8 cellular contexts compared by ENCODE assay signal in genomic region chr12:112380663-112381420, GRCh38. TPM values are rescaled to one million over a fixed set of nuclear protein-coding genes. Genes with fewer than 3 reads are reported as not detected.
A peak's percentile ranks its signal among the peaks of the same experiment; 100 is the strongest.
DNase-seq lines count a peak whose midpoint lies in the region; ATAC-seq and TF ChIP-seq lines count a peak whose summit lies in the region.

No MANE protein-coding gene starts in this region.

- intact Hi-C loops in Calu3 (cut with micrococcal nuclease; ENCODE audit: unreplicated experiment): loop anchor here (10.0 kb wide), 2 partner anchors 266 to 436 kb away; no protein-coding TSS in a partner anchor
- intact Hi-C loops in stomach (cut with DNase I; ENCODE audit: low total_unique reads): loop anchor here (10.0 kb wide), 1 partner anchor 126 kb away; no protein-coding TSS in a partner anchor

- BruUV-seq in Calu3 (replicated peaks; lab: Mats Ljungman, UMichigan): no TSS peak

- H3K4me1 Mint-ChIP-seq in Calu3 (ENCODE audit: low read depth, unreplicated experiment): peaks cover 14% of the 10 kb centered on the region
- peaks cover 28% of the 10 kb centered on the region for H3K4me1 Mint-ChIP-seq in brain

- H3K27ac ChIP-seq in KMS-11: peak overlapping the region; percentile 80
- peak overlapping the region in 4 of 5 donors; percentile 83 to 91 (median 86) for H3K27ac ChIP-seq in stomach

- peaks cover 55% of the 10 kb centered on the region for H3K79me2 ChIP-seq in KMS-11 (ENCODE audit: insufficient read depth, low read depth)

- no peak for ATAC-seq in HG03135 (IDR thresholded peaks at IDR 0.05; ENCODE audit: unreplicated experiment)
- no peak for ATAC-seq in GM18861 (IDR thresholded peaks at IDR 0.05; ENCODE audit: unreplicated experiment)

- H3K27me3 Mint-ChIP-seq in Calu3 (ENCODE audit: unreplicated experiment) (no peaks in the 10 kb centered on the region), brain (peaks cover 9% of the 10 kb centered on the region)

- H3K9me3 Mint-ChIP-seq in Calu3 (ENCODE audit: low read depth, unreplicated experiment) (no peaks in the 10 kb centered on the region), brain (peaks cover 3 to 27% (median 10%) of the 10 kb centered on the region in 5 experiments)

- H3K9me3 ChIP-seq in stomach: no peaks in the 10 kb centered on the region

- H3K27me3 ChIP-seq in KMS-11 (ENCODE audit: insufficient read depth, low read depth) (no peaks in the 10 kb centered on the region), stomach (no peaks in the 10 kb centered on the region)

- peak overlapping the region; percentile 78 for H3K27ac Mint-ChIP-seq in Calu3 (ENCODE audit: unreplicated experiment)
- H3K27ac Mint-ChIP-seq in brain: peak overlapping the region; percentile 93 to 99 (median 97)

- H3K36me3 ChIP-seq in KMS-11 (ENCODE audit: insufficient read depth) (no peaks in the 10 kb centered on the region), stomach (no peaks in the 10 kb centered on the region)

- TF ChIP-seq EP300 in stomach (IDR thresholded peaks at IDR 0.05): no peak

- no peak for DNase-seq in Calu3
- peak; percentile 31 for DNase-seq in kidney tubule cell (ENCODE audit: low spot score)
- no peak for DNase-seq in stomach
- no peak for DNase-seq in UCSD-AML1 (lab: John Stamatoyannopoulos, UW; ENCODE audit: unreplicated experiment)

- H4K20me1 ChIP-seq in KMS-11 (ENCODE audit: insufficient read depth): no peaks in the 10 kb centered on the region

- TF ChIP-seq POLR2A in stomach (IDR thresholded peaks at IDR 0.05): no peak

- WGBS in stomach, 5 donors: 47 to 65% (median 50%) methylated on average over 32 to 34 of the region's 34 CpGs

- peak overlapping the region; percentile 45 for H3K4me3 ChIP-seq in KMS-11 (IDR thresholded peaks at IDR 0.05; ENCODE audit: insufficient read depth, low read depth, low read length)
- peak overlapping the region; percentile 91 to 99 (median 96) for H3K4me3 ChIP-seq in stomach

- H3K4me1 ChIP-seq in KMS-11 (ENCODE audit: low read depth, poor library complexity, severe bottlenecking) (peaks cover 16% of the 10 kb centered on the region), stomach (peaks cover 8 to 32% (median 26%) of the 10 kb centered on the region in 4 donors)

- TF ChIP-seq CTCF in Calu3 (IDR thresholded peaks at IDR 0.05; ENCODE audit: unreplicated experiment): no peak
- TF ChIP-seq CTCF in KMS-11 (conservative IDR thresholded peaks at IDR 0.05; ENCODE audit: low read depth, low read length): no peak
- TF ChIP-seq CTCF in brain (conservative IDR thresholded peaks at IDR 0.05): no peak
- TF ChIP-seq CTCF in stomach (IDR thresholded peaks at IDR 0.05): no peak

- H3K4me3 Mint-ChIP-seq in Calu3 (ENCODE audit: low read depth, unreplicated experiment) (peak overlapping the region; percentile 96), brain (peak overlapping the region; percentile 96 to 98 (median 96))

- peaks cover 30% of the 10 kb centered on the region for H3K36me3 Mint-ChIP-seq in Calu3 (ENCODE audit: insufficient read depth, unreplicated experiment)
- peaks cover 36% of the 10 kb centered on the region for H3K36me3 Mint-ChIP-seq in brain

- H3K4me2 ChIP-seq in KMS-11: peak overlapping the region; percentile 44

- peak overlapping the region; percentile 87; the same call in 1 of the 2 replicates for H2AFZ ChIP-seq in KMS-11 (ENCODE audit: low read depth)

- CTCF ChIA-PET in Calu3 (lab: Charles Lee): no interaction called here

- peak overlapping the region; percentile 68 for H3K9ac ChIP-seq in KMS-11

RNA-seq across cellular contexts. Expression of gene HECTD4, which starts 1.4 kb away (rescaled TPM):
- total RNA-seq in Calu3 (2022) (65.7 and 70.2 TPM in 2 replicates), stomach (100 to 1,000 TPM in 1 of 5 donors, 10 to 100 TPM in 4; 56.7 to 375 (median 89.5) TPM)
- polyA plus RNA-seq in brain (ENCODE audit: insufficient read depth, low read depth, low replicate concordance) (43.0 TPM), stomach (10 to 100 TPM in 1 of 3 donors, 1 to 10 TPM in 2; 3.2 to 11.0 (median 7.9) TPM)

RNA-seq across cellular contexts. Expression of gene RPL6, which starts 28.6 kb away (rescaled TPM):
- total RNA-seq in Calu3 (2022) (1,147 and 1,267 TPM in 2 replicates), stomach (1,000 to 10,000 TPM in 2 of 5 donors, 100 to 1,000 TPM in 3; 479 to 1,135 (median 807) TPM)
- polyA plus RNA-seq in brain (ENCODE audit: insufficient read depth, low read depth, low replicate concordance) (885 TPM), stomach (1,000 to 10,000 TPM; 2,600 to 3,271 (median 2,737) TPM)

RNA-seq across cellular contexts. Expression of gene PTPN11, which starts 37.9 kb away (rescaled TPM):
- total RNA-seq in Calu3 (2022): 156 and 174 TPM in 2 replicates
- polyA plus RNA-seq in brain (ENCODE audit: insufficient read depth, low read depth, low replicate concordance): 32.7 TPM
- 100 to 1,000 TPM in 2 of 5 donors, 10 to 100 TPM in 3; 16.3 to 114 (median 100.0) TPM for total RNA-seq in stomach
- 10 to 100 TPM; 17.4 to 69.5 (median 65.4) TPM for polyA plus RNA-seq in stomach
